ENCODE assay signal across 18 cellular contexts in genomic region chr12:123614531-123614930, GRCh38. TPM values are rescaled to one million over a fixed set of nuclear protein-coding genes. Genes with fewer than 3 reads are reported as not detected.
DNase-seq lines count a peak whose midpoint lies in the region; TF ChIP-seq lines count a peak whose summit lies in the region.
"Had no signal": no experiment of that assay in that cellular context is flagged by ENCODE, and none has a peak within 500 bp of the region (broad histone marks: within the 10 kb centered on the region; RNA-seq: fewer than 3 reads in every experiment).

No MANE protein-coding gene starts in this region.

- no peaks in the 10 kb centered on the region for H3K9me3 ChIP-seq in osteoblast (ENCODE audit: low read depth, low read length)
- H3K9me3 ChIP-seq: SJSA1 had no signal

- H3K27me3 ChIP-seq in osteoblast (ENCODE audit: insufficient read depth, low read length), result no peaks in the 10 kb centered on the region
- H3K27me3 ChIP-seq: neural progenitor cell, SJSA1 had no signal

- TF ChIP-seq CTCF in endothelial cell (IDR thresholded peaks at IDR 0.05; ENCODE audit: unreplicated experiment) (no peak), osteoblast (IDR thresholded peaks at IDR 0.05; ENCODE audit: extremely low read depth, low read depth, low read length) (no peak)

- peaks cover 4% of the 10 kb centered on the region for H4K20me1 ChIP-seq in osteoblast (ENCODE audit: insufficient read depth, low read length)

- H3K27ac Mint-ChIP-seq in activated CD4-positive, alpha-beta memory T cell treated with anti-CD3 and anti-CD28 coated beads for 36 hours, result peak overlapping the region; percentile 38
- H3K27ac Mint-ChIP-seq in activated CD4-positive, alpha-beta memory T cell treated with anti-CD3 and anti-CD28 coated beads, Interleukin-2, amount 10 ng/mL, durations not matched to agents 7 days and 5 days, result no peak overlapping the region
- no peak overlapping the region for H3K27ac Mint-ChIP-seq in endothelial cell (ENCODE audit: unreplicated experiment)
- H3K27ac Mint-ChIP-seq: activated naive CD8-positive, alpha-beta T cell treated with anti-CD3 and anti-CD28 coated beads, Interleukin-2, amount 10 ng/mL, durations not matched to agents 7 days and 5 days; neural progenitor cell had no signal

- H3K4me3 Mint-ChIP-seq in activated CD4-positive, alpha-beta memory T cell treated with anti-CD3 and anti-CD28 coated beads for 36 hours, result no peak overlapping the region
- no peak overlapping the region for H3K4me3 Mint-ChIP-seq in activated CD4-positive, alpha-beta memory T cell treated with anti-CD3 and anti-CD28 coated beads, Interleukin-2, amount 10 ng/mL, durations not matched to agents 7 days and 5 days
- peak overlapping the region; percentile 59 for H3K4me3 Mint-ChIP-seq in endothelial cell (ENCODE audit: unreplicated experiment)
- H3K4me3 Mint-ChIP-seq: activated naive CD8-positive, alpha-beta T cell treated with anti-CD3 and anti-CD28 coated beads, Interleukin-2, amount 10 ng/mL, durations not matched to agents 7 days and 5 days; neural progenitor cell had no signal

- peaks cover 21% of the 10 kb centered on the region for H3K79me2 ChIP-seq in osteoblast (ENCODE audit: insufficient read depth, low read length)

- H2AFZ ChIP-seq in osteoblast (ENCODE audit: low read length), result no peak overlapping the region
- H2AFZ ChIP-seq: neural progenitor cell had no signal

- peaks cover 64% of the 10 kb centered on the region for H3K36me3 Mint-ChIP-seq in activated CD4-positive, alpha-beta memory T cell treated with anti-CD3 and anti-CD28 coated beads for 36 hours
- peaks cover 80% of the 10 kb centered on the region for H3K36me3 Mint-ChIP-seq in activated CD4-positive, alpha-beta memory T cell treated with anti-CD3 and anti-CD28 coated beads, Interleukin-2, amount 10 ng/mL, durations not matched to agents 7 days and 5 days (ENCODE audit: low read depth)
- peaks cover 50% of the 10 kb centered on the region for H3K36me3 Mint-ChIP-seq in endothelial cell (ENCODE audit: low read depth, unreplicated experiment)

- intact Hi-C loops in activated CD4-positive, alpha-beta memory T cell treated with anti-CD3 and anti-CD28 coated beads for 36 hours (cut with micrococcal nuclease), result no loop called here

- H3K4me1 Mint-ChIP-seq in activated CD4-positive, alpha-beta memory T cell treated with anti-CD3 and anti-CD28 coated beads for 36 hours (ENCODE audit: low read depth), result peaks cover 2% of the 10 kb centered on the region
- H3K4me1 Mint-ChIP-seq in activated CD4-positive, alpha-beta memory T cell treated with anti-CD3 and anti-CD28 coated beads, Interleukin-2, amount 10 ng/mL, durations not matched to agents 7 days and 5 days, result peaks cover 3% of the 10 kb centered on the region
- H3K4me1 Mint-ChIP-seq in endothelial cell (ENCODE audit: unreplicated experiment), result no peaks in the 10 kb centered on the region
- H3K4me1 Mint-ChIP-seq: neural progenitor cell had no signal

- H3K36me3 ChIP-seq in osteoblast (ENCODE audit: insufficient read depth, low read length), result peaks cover 55% of the 10 kb centered on the region

- peak overlapping the region; percentile 73 for H3K27ac ChIP-seq in osteoblast (ENCODE audit: low read depth, low read length)
- H3K27ac ChIP-seq: neural progenitor cell, SJSA1 had no signal

- H3K4me1 ChIP-seq in osteoblast (ENCODE audit: insufficient read depth, low read length), result peaks cover 15% of the 10 kb centered on the region
- H3K4me1 ChIP-seq: neural progenitor cell, SJSA1 had no signal

- H3K4me2 ChIP-seq in osteoblast (ENCODE audit: insufficient read depth, low read length), result peak overlapping the region; percentile 50
- H3K4me2 ChIP-seq: neural progenitor cell had no signal

- H3K9me3 Mint-ChIP-seq in activated CD4-positive, alpha-beta memory T cell treated with anti-CD3 and anti-CD28 coated beads for 36 hours, result no peaks in the 10 kb centered on the region
- H3K9me3 Mint-ChIP-seq in activated CD4-positive, alpha-beta memory T cell treated with anti-CD3 and anti-CD28 coated beads, Interleukin-2, amount 10 ng/mL, durations not matched to agents 7 days and 5 days, result no peaks in the 10 kb centered on the region
- no peaks in the 10 kb centered on the region for H3K9me3 Mint-ChIP-seq in endothelial cell (ENCODE audit: unreplicated experiment)
- H3K9me3 Mint-ChIP-seq: activated naive CD8-positive, alpha-beta T cell treated with anti-CD3 and anti-CD28 coated beads, Interleukin-2, amount 10 ng/mL, durations not matched to agents 7 days and 5 days; neural progenitor cell had no signal

- POLR2A ChIA-PET in activated CD4-positive, alpha-beta memory T cell treated with anti-CD3 and anti-CD28 coated beads for 36 hours (lab: Charles Lee), result no interaction called here
- POLR2A ChIA-PET in activated CD4-positive, alpha-beta memory T cell treated with anti-CD3 and anti-CD28 coated beads, Interleukin-2, amount 10 ng/mL, durations not matched to agents 7 days and 5 days (lab: Charles Lee), result interaction anchor here (2.3 kb wide), 1 partner anchor 12 kb away, joined by 10 read pairs; the partner anchor contains the start of gene DDX55

- no peak overlapping the region for H3K4me3 ChIP-seq in osteoblast (ENCODE audit: insufficient read depth, low read length)
- H3K4me3 ChIP-seq: lung, neural progenitor cell, SJSA1 had no signal

- H3K27me3 Mint-ChIP-seq in activated CD4-positive, alpha-beta memory T cell treated with anti-CD3 and anti-CD28 coated beads for 36 hours, result no peaks in the 10 kb centered on the region
- no peaks in the 10 kb centered on the region for H3K27me3 Mint-ChIP-seq in activated CD4-positive, alpha-beta memory T cell treated with anti-CD3 and anti-CD28 coated beads, Interleukin-2, amount 10 ng/mL, durations not matched to agents 7 days and 5 days
- H3K27me3 Mint-ChIP-seq in endothelial cell (ENCODE audit: unreplicated experiment), result peaks cover 2% of the 10 kb centered on the region
- H3K27me3 Mint-ChIP-seq: activated naive CD8-positive, alpha-beta T cell treated with anti-CD3 and anti-CD28 coated beads, Interleukin-2, amount 10 ng/mL, durations not matched to agents 7 days and 5 days had no signal

- no peak for DNase-seq in activated CD4-positive, alpha-beta memory T cell treated with anti-CD3 and anti-CD28 coated beads for 36 hours
- DNase-seq in activated CD4-positive, alpha-beta memory T cell treated with anti-CD3 and anti-CD28 coated beads, Interleukin-2, amount 10 ng/mL, durations not matched to agents 7 days and 5 days, result no peak
- peak; percentile 13 for DNase-seq in HT1080 (ENCODE audit: low read depth)
- DNase-seq in endothelial cell (ENCODE audit: low spot score), result no peak
- peak; percentile 92 for DNase-seq in osteoblast (ENCODE audit: insufficient read length, low spot score, missing footprints)
- DNase-seq in NCI-H2107 (lab: John Stamatoyannopoulos, UW), result no peak
- DNase-seq in hippocampal formation (lab: John Stamatoyannopoulos, UW), result no peak
- DNase-seq in NCI-H2107 treated with DMSO at 0.1 percent for 48 hours (lab: John Stamatoyannopoulos, UW; ENCODE audit: unreplicated experiment), result no peak
- DNase-seq: 8988T; activated naive CD8-positive, alpha-beta T cell treated with anti-CD3 and anti-CD28 coated beads, Interleukin-2, amount 10 ng/mL, durations not matched to agents 7 days and 5 days; COR-L47; erythroblast; H7; Kasumi-1; NCI-H1694 treated with DMSO at 0.1 percent for 48 hours had no signal

- CTCF ChIA-PET in activated CD4-positive, alpha-beta memory T cell treated with anti-CD3 and anti-CD28 coated beads for 36 hours (lab: Charles Lee), result interaction anchor here (1.1 kb wide), 1 partner anchor 12 kb away, joined by 4 read pairs; no protein-coding TSS in a partner anchor
- CTCF ChIA-PET in activated CD4-positive, alpha-beta memory T cell treated with anti-CD3 and anti-CD28 coated beads, Interleukin-2, amount 10 ng/mL, durations not matched to agents 7 days and 5 days (lab: Charles Lee), result no interaction called here

RNA-seq across cellular contexts. Expression of gene DDX55, which starts 12.6 kb away (rescaled TPM):
- 10 to 100 TPM; 44.0 to 45.1 TPM for total RNA-seq in activated CD4-positive, alpha-beta memory T cell treated with anti-CD3 and anti-CD28 coated beads for 36 hours
- 10 to 100 TPM; 26.8 to 26.9 TPM for total RNA-seq in activated CD4-positive, alpha-beta memory T cell treated with anti-CD3 and anti-CD28 coated beads, Interleukin-2, amount 10 ng/mL, durations not matched to agents 7 days and 5 days
- 35.5 and 41.7 TPM in 2 replicates for total RNA-seq in HT1080 (2014; rRNA removed; shearing (Covaris generic))
- polyA plus RNA-seq in HT1080 (2015; cell fraction: cytosol; rRNA removed), result 22.8 and 27.5 TPM in 2 replicates
- polyA plus RNA-seq in HT1080 (2015; cell fraction: nucleus; rRNA removed), result 89.8 and 101 TPM in 2 replicates
- total RNA-seq in endothelial cell (ENCODE audit: unreplicated experiment), result 16.8 TPM
- total RNA-seq in osteoblast, result 19.2 and 20.6 TPM in 2 replicates

RNA-seq across cellular contexts. Expression of gene EIF2B1, which starts 19.0 kb away (rescaled TPM):
- total RNA-seq in activated CD4-positive, alpha-beta memory T cell treated with anti-CD3 and anti-CD28 coated beads for 36 hours, result 10 to 100 TPM; 51.7 to 61.9 TPM
- 10 to 100 TPM; 55.9 to 57.0 TPM for total RNA-seq in activated CD4-positive, alpha-beta memory T cell treated with anti-CD3 and anti-CD28 coated beads, Interleukin-2, amount 10 ng/mL, durations not matched to agents 7 days and 5 days
- 158 and 170 TPM in 2 replicates for total RNA-seq in HT1080 (2014; rRNA removed; shearing (Covaris generic))
- polyA plus RNA-seq in HT1080 (2015; cell fraction: cytosol; rRNA removed), result 96.0 and 104 TPM in 2 replicates
- polyA plus RNA-seq in HT1080 (2015; cell fraction: nucleus; rRNA removed), result 113 and 122 TPM in 2 replicates
- total RNA-seq in endothelial cell (ENCODE audit: unreplicated experiment), result 52.0 TPM
- 32.4 and 32.6 TPM in 2 replicates for total RNA-seq in osteoblast

RNA-seq across cellular contexts. Expression of gene GTF2H3, which starts 19.1 kb away (rescaled TPM):
- 10 to 100 TPM; 57.2 to 58.4 TPM for total RNA-seq in activated CD4-positive, alpha-beta memory T cell treated with anti-CD3 and anti-CD28 coated beads for 36 hours
- 10 to 100 TPM; 36.6 to 40.3 TPM for total RNA-seq in activated CD4-positive, alpha-beta memory T cell treated with anti-CD3 and anti-CD28 coated beads, Interleukin-2, amount 10 ng/mL, durations not matched to agents 7 days and 5 days
- total RNA-seq in HT1080 (2014; rRNA removed; shearing (Covaris generic)), result 48.7 and 63.1 TPM in 2 replicates
- 77.2 and 90.3 TPM in 2 replicates for polyA plus RNA-seq in HT1080 (2015; cell fraction: cytosol; rRNA removed)
- polyA plus RNA-seq in HT1080 (2015; cell fraction: nucleus; rRNA removed), result 82.8 and 105 TPM in 2 replicates
- total RNA-seq in endothelial cell (ENCODE audit: unreplicated experiment), result 23.1 TPM
- total RNA-seq in osteoblast, result 35.9 and 38.7 TPM in 2 replicates

RNA-seq across cellular contexts. Expression of gene TMED2, which starts 30.2 kb away (rescaled TPM):
- total RNA-seq in activated CD4-positive, alpha-beta memory T cell treated with anti-CD3 and anti-CD28 coated beads for 36 hours, result 100 to 1,000 TPM; 150 to 161 TPM
- total RNA-seq in activated CD4-positive, alpha-beta memory T cell treated with anti-CD3 and anti-CD28 coated beads, Interleukin-2, amount 10 ng/mL, durations not matched to agents 7 days and 5 days, result 100 to 1,000 TPM; 166 to 167 TPM
- total RNA-seq in HT1080 (2014; rRNA removed; shearing (Covaris generic)), result 203 and 218 TPM in 2 replicates
- polyA plus RNA-seq in HT1080 (2015; cell fraction: cytosol; rRNA removed), result 232 and 233 TPM in 2 replicates
- 74.3 and 78.1 TPM in 2 replicates for polyA plus RNA-seq in HT1080 (2015; cell fraction: nucleus; rRNA removed)
- total RNA-seq in endothelial cell (ENCODE audit: unreplicated experiment) (167 TPM), osteoblast (382 and 418 TPM in 2 replicates)

RNA-seq across cellular contexts. Expression of gene TCTN2, which starts 56.4 kb away (rescaled TPM):
- total RNA-seq in activated CD4-positive, alpha-beta memory T cell treated with anti-CD3 and anti-CD28 coated beads for 36 hours, result 1 to 10 TPM; 3.7 to 3.8 TPM
- total RNA-seq in activated CD4-positive, alpha-beta memory T cell treated with anti-CD3 and anti-CD28 coated beads, Interleukin-2, amount 10 ng/mL, durations not matched to agents 7 days and 5 days, result 1 to 10 TPM; 3.2 to 3.6 TPM
- 4.9 and 6.1 TPM in 2 replicates for total RNA-seq in HT1080 (2014; rRNA removed; shearing (Covaris generic))
- 8.2 and 9.4 TPM in 2 replicates for polyA plus RNA-seq in HT1080 (2015; cell fraction: cytosol; rRNA removed)
- polyA plus RNA-seq in HT1080 (2015; cell fraction: nucleus; rRNA removed), result 9.1 and 11.0 TPM in 2 replicates
- total RNA-seq in endothelial cell (ENCODE audit: unreplicated experiment), result 11.3 TPM
- total RNA-seq in osteoblast, result 23.5 and 23.6 TPM in 2 replicates

Comparison
In these comparisons a context has a peak if more than half of its experiments do, and no peak if none do; other contexts are left out.
1. DNase-seq: peak in HT1080 (single experiment) and osteoblast (single experiment); none in activated CD4-positive, alpha-beta memory T cell treated with anti-CD3 and anti-CD28 coated beads for 36 hours (single experiment), activated CD4-positive, alpha-beta memory T cell treated with anti-CD3 and anti-CD28 coated beads, Interleukin-2, amount 10 ng/mL, durations not matched to agents 7 days and 5 days (single experiment), endothelial cell (single experiment), NCI-H2107 (single experiment), hippocampal formation (0 of 2) and NCI-H2107 treated with DMSO at 0.1 percent for 48 hours (single experiment).